Comparison of ENCODE assay signal across 8 cellular contexts in the genomic region with DNA sequence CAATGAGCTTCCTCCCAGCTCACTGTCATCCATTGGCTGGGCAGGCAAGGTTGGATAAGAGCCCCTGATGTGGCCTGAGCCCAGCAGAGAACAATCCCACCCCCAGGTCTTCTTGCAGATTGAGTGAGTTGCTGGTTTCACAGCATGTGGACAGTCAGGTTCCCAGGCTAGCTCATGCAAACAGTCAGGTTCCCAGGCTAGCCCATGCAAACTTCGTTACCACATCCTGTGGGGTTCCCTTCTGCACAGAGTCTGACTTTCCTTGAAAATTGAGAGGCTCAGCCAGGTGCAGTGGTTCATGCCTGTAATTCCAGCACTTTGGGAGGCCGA.
A peak's percentile ranks its signal among the peaks of the same experiment; 100 is the strongest.
DNase-seq lines count a peak whose midpoint lies in the region; ATAC-seq and TF ChIP-seq lines count a peak whose summit lies in the region.

No MANE protein-coding gene starts in this region.

- no peak for TF ChIP-seq CTCF in GM10266 (IDR thresholded peaks at IDR 0.05; ENCODE audit: control insufficient read depth, insufficient read depth, low read depth, missing control alignments)

- ATAC-seq in GM19452 (IDR thresholded peaks at IDR 0.05; ENCODE audit: unreplicated experiment) = peak; percentile 27
- peak; percentile 45 for ATAC-seq in HG02885 (IDR thresholded peaks at IDR 0.05; ENCODE audit: poor library complexity, unreplicated experiment)

- DNase-seq in GM10266 (ENCODE audit: extremely low spot score) (peak; percentile 39), NAMALWA (ENCODE audit: low spot score) (peak; percentile 25), GM19238 (ENCODE audit: insufficient read length, low spot score) (no peak), COLO668 (lab: John Stamatoyannopoulos, UW; ENCODE audit: unreplicated experiment) (no peak), 8988T (no peak), HT-29 (ENCODE audit: low spot score) (no peak)

Comparison
In these comparisons a context has a peak if more than half of its experiments do, and no peak if none do; other contexts are left out.
1. DNase-seq: peak in GM10266 (single experiment) and NAMALWA (single experiment); none in GM19238 (single experiment), COLO668 (single experiment), 8988T (single experiment) and HT-29 (single experiment).